ENCODE assay signal across 11 cellular contexts in the genomic region with DNA sequence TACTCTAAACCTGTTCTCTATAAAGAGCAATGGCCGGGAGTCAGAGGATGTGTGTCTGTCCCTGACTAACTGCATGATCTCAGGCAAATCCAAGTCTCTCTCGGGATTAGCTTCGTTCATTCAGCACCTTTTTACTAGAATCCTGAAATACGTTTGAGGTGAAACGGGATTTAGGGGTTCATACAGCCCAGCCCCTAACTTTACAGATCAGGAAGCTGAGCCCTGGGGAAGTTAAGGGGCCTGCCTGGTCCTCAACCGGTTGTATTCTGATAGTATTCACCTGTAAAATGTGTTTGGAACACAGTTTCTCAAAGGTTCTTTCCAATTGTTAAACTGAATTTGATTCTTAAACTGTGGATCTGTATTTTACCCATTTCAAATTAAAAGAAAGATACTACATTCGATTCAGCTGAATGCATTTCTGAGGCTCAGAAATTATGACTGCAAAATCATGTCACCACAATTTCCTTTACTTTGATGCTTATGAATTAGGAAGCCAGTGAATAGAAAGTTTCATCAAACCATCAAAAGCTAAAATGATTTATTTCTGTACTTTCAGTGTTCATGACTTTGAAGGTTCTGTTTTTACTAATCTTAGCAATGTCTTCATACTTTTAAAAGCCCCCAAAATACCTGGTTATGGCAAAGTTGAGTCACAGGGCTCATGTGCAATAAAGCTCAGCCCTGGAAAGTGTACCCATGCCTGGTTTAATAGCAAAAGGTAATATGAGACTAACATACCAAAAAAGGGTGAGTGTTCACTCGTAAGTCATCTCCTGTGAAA.
DNase-seq lines count a peak whose midpoint lies in the region; ATAC-seq and TF ChIP-seq lines count a peak whose summit lies in the region.
"Had no signal": no experiment of that assay in that cellular context is flagged by ENCODE, and none has a peak within 500 bp of the region (broad histone marks: within the 10 kb centered on the region; RNA-seq: fewer than 3 reads in every experiment).

No MANE protein-coding gene starts in this region.

- DNase-seq in GM12864 (ENCODE audit: low read depth) (peak; percentile 64), astrocyte of the spinal cord (ENCODE audit: low read depth, low spot score) (peak; percentile 6), NCI-H2227 treated with DMSO at 0.1 percent for 48 hours (lab: John Stamatoyannopoulos, UW) (no peak), inferior parietal cortex (ENCODE audit: extremely low spot score) (no peak), NCI-H526 treated with DMSO at 0.1 percent for 48 hours (lab: John Stamatoyannopoulos, UW) (no peak), NCI-H226 (no peak)
- DNase-seq: Karpas-422, spleen had no signal

- no peaks in the 10 kb centered on the region for H3K36me3 ChIP-seq in KOPT-K1 (ENCODE audit: insufficient read depth, low read length)
- H3K36me3 ChIP-seq: spleen had no signal

- in situ Hi-C loops in astrocyte of the spinal cord (cut with HindIII; ENCODE audit: low sequenced_read_pairs) = no loop called here

- ATAC-seq in GM21619 (IDR thresholded peaks at IDR 0.05; ENCODE audit: unreplicated experiment) = peak; percentile 56

- TF ChIP-seq CTCF in GM12864 (IDR thresholded peaks at IDR 0.05; ENCODE audit: low read depth, low read length, missing control alignments) = no peak
- no peak for TF ChIP-seq CTCF in astrocyte of the spinal cord (IDR thresholded peaks at IDR 0.05; ENCODE audit: low read depth, low read length)

- H3K4me3 ChIP-seq in GM12864 (ENCODE audit: low read depth, low read length) (no peak overlapping the region), astrocyte of the spinal cord (ENCODE audit: low read depth, low read length) (no peak overlapping the region)
- H3K4me3 ChIP-seq: hepatocyte, spleen had no signal

- no peaks in the 10 kb centered on the region for H3K9me3 ChIP-seq in KOPT-K1 (ENCODE audit: insufficient read depth, low read length, poor library complexity, severe bottlenecking)
- H3K9me3 ChIP-seq: spleen had no signal

- peak overlapping the region; percentile 39 for H3K27ac ChIP-seq in KOPT-K1 (ENCODE audit: low read depth, low read length, poor library complexity, severe bottlenecking)
- H3K27ac ChIP-seq: hepatocyte had no signal

Comparison
In these comparisons a context has a peak if more than half of its experiments do, and no peak if none do; other contexts are left out.
1. DNase-seq: peak in GM12864 (single experiment) and astrocyte of the spinal cord (single experiment); none in NCI-H2227 treated with DMSO at 0.1 percent for 48 hours (single experiment), inferior parietal cortex (single experiment), NCI-H526 treated with DMSO at 0.1 percent for 48 hours (single experiment) and NCI-H226 (single experiment).